Comparison of ENCODE assay signal across 9 cellular contexts in genomic region chr16:8798535-8799157, GRCh38. TPM values are rescaled to one million over a fixed set of nuclear protein-coding genes. Genes with fewer than 3 reads are reported as not detected.
DNase-seq lines count a peak whose midpoint lies in the region; ATAC-seq, FAIRE-seq and TF ChIP-seq lines count a peak whose summit lies in the region.
"Had no signal": no experiment of that assay in that cellular context is flagged by ENCODE, and none has a peak within 500 bp of the region (broad histone marks: within the 10 kb centered on the region; RNA-seq: fewer than 3 reads in every experiment).

No MANE protein-coding gene starts in this region.

- no peak overlapping the region for H3K27ac ChIP-seq in duodenal mucosa (ENCODE audit: low read depth, low read length)

- H3K4me3 Mint-ChIP-seq in naive thymus-derived CD8-positive, alpha-beta T cell, result peak overlapping the region; percentile 92 to 98 (median 97)

- H3K4me3 ChIP-seq in BE2C (ENCODE audit: low read depth, low read length), result peak overlapping the region; percentile 99
- H3K4me3 ChIP-seq in NB4 (ENCODE audit: low read depth, low read length), result peak overlapping the region; percentile 82
- H3K4me3 ChIP-seq in duodenal mucosa (ENCODE audit: low read depth in 1 of 2, low read length in 2 of 2), result peak overlapping the region; percentile 88 to 95

- peaks cover 31% of the 10 kb centered on the region for H3K36me3 ChIP-seq in BE2C
- H3K36me3 ChIP-seq in duodenal mucosa (ENCODE audit: control insufficient read depth in 1 of 2, insufficient read depth in 2 of 2, low read length in 2 of 2), result peaks cover 10 to 22% of the 10 kb centered on the region in 2 donors

- H3K9me3 ChIP-seq in BE2C (no peaks in the 10 kb centered on the region), duodenal mucosa (ENCODE audit: control insufficient read depth in 1 of 2, low read length in 2 of 2) (no peaks in the 10 kb centered on the region)

- peaks cover 5 to 29% (median 14%) of the 10 kb centered on the region in 3 donors for H3K36me3 Mint-ChIP-seq in naive thymus-derived CD8-positive, alpha-beta T cell

- no peaks in the 10 kb centered on the region for H3K27me3 Mint-ChIP-seq in naive thymus-derived CD8-positive, alpha-beta T cell

- no peaks in the 10 kb centered on the region for H3K4me1 ChIP-seq in BE2C
- peaks cover 26 to 42% of the 10 kb centered on the region in 2 donors for H3K4me1 ChIP-seq in duodenal mucosa (ENCODE audit: control insufficient read depth in 1 of 2, insufficient read depth in 2 of 2, low read length in 2 of 2)

- peak overlapping the region; percentile 92 to 98 (median 95) for H3K27ac Mint-ChIP-seq in naive thymus-derived CD8-positive, alpha-beta T cell

- TF ChIP-seq CTCF in BE2C (IDR thresholded peaks at IDR 0.05; ENCODE audit: low read depth, low read length), result no peak
- TF ChIP-seq CTCF in NB4 (IDR thresholded peaks at IDR 0.05; ENCODE audit: low read depth, low read length), result no peak

- DNase-seq in BE2C (no peak), NB4 (ENCODE audit: low read depth) (no peak), GM19239 (ENCODE audit: insufficient read length, low spot score) (no peak), GF-D8 (lab: John Stamatoyannopoulos, UW) (no peak)
- no peak for DNase-seq in naive thymus-derived CD8-positive, alpha-beta T cell
- no peak for DNase-seq in activated effector memory CD4-positive, alpha-beta T cell treated with anti-CD3 and anti-CD28 coated beads, Interleukin-2, amount 50 U/mL, for 16 hours

- ATAC-seq in naive thymus-derived CD8-positive, alpha-beta T cell, result no peak
- ATAC-seq in GM21367 (IDR thresholded peaks at IDR 0.05; ENCODE audit: unreplicated experiment), result no peak

- no peaks in the 10 kb centered on the region for H3K27me3 ChIP-seq in BE2C
- H3K27me3 ChIP-seq in duodenal mucosa (ENCODE audit: control insufficient read depth in 1 of 2, insufficient read depth in 2 of 2, low read length in 2 of 2), result no peaks in the 10 kb centered on the region

- no peak for TF ChIP-seq POLR2A in NB4 (IDR thresholded peaks at IDR 0.05; ENCODE audit: extremely low read depth, insufficient read length)

- FAIRE-seq in GM19239 (lab: Jason Lieb, UNC), result no peak
- FAIRE-seq: RCC 7860 had no signal

- H3K4me1 Mint-ChIP-seq in naive thymus-derived CD8-positive, alpha-beta T cell, result peaks cover 16 to 59% (median 50%) of the 10 kb centered on the region in 4 donors

- no peaks in the 10 kb centered on the region for H3K9me3 Mint-ChIP-seq in naive thymus-derived CD8-positive, alpha-beta T cell

- H3K9ac ChIP-seq in duodenal mucosa (ENCODE audit: low read depth in 1 of 2, low read length in 2 of 2), result peak overlapping the region; percentile 85 to 88

- POLR2A ChIA-PET in naive thymus-derived CD8-positive, alpha-beta T cell (lab: Charles Lee), result interaction anchor here (0.6 to 3.2 kb wide), 5 partner anchors 70 to 293 kb away, joined by 3 to 29 read pairs (median 4); partner anchors contain the start of genes CARHSP1, HAPSTR1 and METTL22

RNA-seq across cellular contexts. Expression of gene PMM2, which starts 1.0 kb away (rescaled TPM):
- polyA plus RNA-seq in BE2C (2012; ENCODE audit: insufficient read depth, insufficient read length, low read depth), result 62.2 TPM
- total RNA-seq in naive thymus-derived CD8-positive, alpha-beta T cell, result 10 to 100 TPM; 35.2 to 41.9 TPM
- polyA plus RNA-seq in naive thymus-derived CD8-positive, alpha-beta T cell, result 10 to 100 TPM; 21.4 to 26.0 (median 22.5) TPM

RNA-seq across cellular contexts. Expression of gene TMEM186, which starts 1.2 kb away (rescaled TPM):
- polyA plus RNA-seq in BE2C (2012; ENCODE audit: insufficient read depth, insufficient read length, low read depth), result 23.5 TPM
- total RNA-seq in naive thymus-derived CD8-positive, alpha-beta T cell, result 10 to 100 TPM; 12.0 to 12.5 TPM
- polyA plus RNA-seq in naive thymus-derived CD8-positive, alpha-beta T cell, result 10 to 100 TPM; 10.3 to 15.8 (median 14.1) TPM
